Comparison of ENCODE assay signal across 16 cellular contexts in genomic region chr16:1691956-1692355, GRCh38. TPM values are rescaled to one million over a fixed set of nuclear protein-coding genes. Genes with fewer than 3 reads are reported as not detected.
DNase-seq lines count a peak whose midpoint lies in the region; ATAC-seq and TF ChIP-seq lines count a peak whose summit lies in the region.
"Had no signal": no experiment of that assay in that cellular context is flagged by ENCODE, and none has a peak within 500 bp of the region (broad histone marks: within the 10 kb centered on the region; RNA-seq: fewer than 3 reads in every experiment).

No MANE protein-coding gene starts in this region.

- DNase-seq in Ammon's horn (ENCODE audit: low spot score): peak; percentile 66
- DNase-seq in PC-3: peak; percentile 93
- DNase-seq in chondrocyte (ENCODE audit: low spot score): no peak
- peak; percentile 93 for DNase-seq in kidney tubule cell (ENCODE audit: low spot score)
- no peak for DNase-seq in NCI-H2171 (lab: John Stamatoyannopoulos, UW)
- DNase-seq in NCI-H187 treated with DMSO at 0.1 percent for 48 hours (lab: John Stamatoyannopoulos, UW): no peak
- DNase-seq in NCI-H1417 (lab: John Stamatoyannopoulos, UW): no peak
- DNase-seq: activated CD4-positive, alpha-beta T cell treated with anti-CD3 and anti-CD28 coated beads for 4 hours; activated gamma-delta T cell; CD4-positive, CD25-positive, alpha-beta regulatory T cell; lower lobe of right lung; NCI-H1417 treated with DMSO at 0.1 percent for 48 hours had no signal

- TF ChIP-seq CTCF in PC-3 (conservative IDR thresholded peaks at IDR 0.05; ENCODE audit: low read depth, low read length) (no peak; the same call in 1 of the 2 replicates), chondrocyte (IDR thresholded peaks at IDR 0.05) (no peak)

- peaks cover 75% of the 10 kb centered on the region for H3K79me2 ChIP-seq in PC-3 (ENCODE audit: low read length)

- intact Hi-C loops in PC-3 (cut with micrococcal nuclease): no loop called here

- peak overlapping the region; percentile 95 for H3K27ac ChIP-seq in PC-3 (ENCODE audit: low read length)
- H3K27ac ChIP-seq: lower lobe of right lung, neutrophil, SK-N-MC had no signal

- peak overlapping the region; percentile 75 for H3K4me2 ChIP-seq in PC-3 (ENCODE audit: low read length)

- peak overlapping the region; percentile 79 for H3K27ac Mint-ChIP-seq in chondrocyte (ENCODE audit: unreplicated experiment)
- H3K27ac Mint-ChIP-seq: stimulated activated effector memory CD8-positive, alpha-beta T cell treated with anti-CD3 and anti-CD28 coated beads, Interleukin-12 subunit alpha, Interleukin-12 subunit beta, amount 100 ng/mL, for 72 hours had no signal

- no peak overlapping the region for H3K4me3 Mint-ChIP-seq in chondrocyte (ENCODE audit: unreplicated experiment)
- H3K4me3 Mint-ChIP-seq: CD4-positive, CD25-positive, alpha-beta regulatory T cell; stimulated activated effector memory CD8-positive, alpha-beta T cell treated with anti-CD3 and anti-CD28 coated beads, Interleukin-12 subunit alpha, Interleukin-12 subunit beta, amount 100 ng/mL, for 72 hours had no signal

- H3K9ac ChIP-seq in PC-3 (ENCODE audit: low read length): peak overlapping the region; percentile 68

- no peak overlapping the region for H2AFZ ChIP-seq in PC-3 (ENCODE audit: low read length)

- peaks cover 60% of the 10 kb centered on the region for H3K36me3 ChIP-seq in PC-3 (ENCODE audit: low read depth, low read length)

- no peaks in the 10 kb centered on the region for H3K27me3 ChIP-seq in PC-3 (ENCODE audit: low read length)
- H3K27me3 ChIP-seq: neutrophil had no signal

- peaks cover 24% of the 10 kb centered on the region for H3F3A ChIP-seq in PC-3 (ENCODE audit: low read length, unreplicated experiment)

- peaks cover 63% of the 10 kb centered on the region for H3K4me1 ChIP-seq in PC-3 (ENCODE audit: insufficient read depth, low read length)
- H3K4me1 ChIP-seq: lower lobe of right lung had no signal

- no peaks in the 10 kb centered on the region for H3K9me2 ChIP-seq in PC-3 (replicated peaks; ENCODE audit: low read length)

- CTCF ChIA-PET in PC-3 (lab: Charles Lee): interaction anchor here (1.0 to 1.4 kb wide), 2 partner anchors 13 to 16 kb away, joined by 4 to 8 read pairs; no protein-coding TSS in a partner anchor

- no peaks in the 10 kb centered on the region for H4K20me1 ChIP-seq in PC-3 (ENCODE audit: low read length)

- H3K4me3 ChIP-seq in PC-3 (ENCODE audit: low read length): peak overlapping the region; percentile 48; the same call in 1 of the 2 replicates
- H3K4me3 ChIP-seq: lower lobe of right lung, SK-N-MC had no signal

- POLR2A ChIA-PET in PC-3 (lab: Charles Lee; ENCODE audit: unreplicated experiment): interaction anchor here (0.5 to 0.6 kb wide), 3 partner anchors 11 to 248 kb away, joined by 3 to 12 read pairs (median 3); partner anchors contain the start of gene CCDC154

- peaks cover 20% of the 10 kb centered on the region for H3K36me3 Mint-ChIP-seq in chondrocyte (ENCODE audit: low read depth)

- ATAC-seq in PC-3 (peak; percentile 65), HG02970 (IDR thresholded peaks at IDR 0.05; ENCODE audit: low FRiP score, unreplicated experiment) (no peak)
- ATAC-seq: lower lobe of right lung; stimulated activated effector memory CD8-positive, alpha-beta T cell treated with anti-CD3 and anti-CD28 coated beads, Interleukin-12 subunit alpha, Interleukin-12 subunit beta, amount 100 ng/mL, for 72 hours had no signal

- BruUV-seq in PC-3 (replicated peaks; lab: Mats Ljungman, UMichigan): no TSS peak

- no peaks in the 10 kb centered on the region for H3K27me3 Mint-ChIP-seq in chondrocyte (ENCODE audit: low read depth)
- H3K27me3 Mint-ChIP-seq: CD4-positive, CD25-positive, alpha-beta regulatory T cell had no signal

- no peaks in the 10 kb centered on the region for H3K9me3 Mint-ChIP-seq in chondrocyte (ENCODE audit: low read depth)
- H3K9me3 Mint-ChIP-seq: CD4-positive, CD25-positive, alpha-beta regulatory T cell; stimulated activated effector memory CD8-positive, alpha-beta T cell treated with anti-CD3 and anti-CD28 coated beads, Interleukin-12 subunit alpha, Interleukin-12 subunit beta, amount 100 ng/mL, for 72 hours had no signal

- no peaks in the 10 kb centered on the region for H3K9me3 ChIP-seq in PC-3 (ENCODE audit: low read length)
- H3K9me3 ChIP-seq: lower lobe of right lung, neutrophil had no signal

- peaks cover 46% of the 10 kb centered on the region for H3K4me1 Mint-ChIP-seq in chondrocyte (ENCODE audit: low read depth)

RNA-seq across cellular contexts. Expression of gene JPT2, which starts 13.9 kb away (rescaled TPM):
- total RNA-seq in PC-3 (2014; rRNA removed) (85.2 and 86.5 TPM in 2 replicates), chondrocyte (59.2 to 65.9 TPM (median 63.0 TPM) in 3 replicates)

RNA-seq across cellular contexts. Expression of gene MAPK8IP3, which starts 14.0 kb away (rescaled TPM):
- total RNA-seq in PC-3 (2014; rRNA removed): 41.1 and 59.7 TPM in 2 replicates
- 53.8 to 66.0 TPM (median 56.4 TPM) in 3 replicates for total RNA-seq in chondrocyte

Comparison
In these comparisons a context has a peak if more than half of its experiments do, and no peak if none do; other contexts are left out.
1. DNase-seq: peak in Ammon's horn (single experiment), PC-3 (single experiment) and kidney tubule cell (single experiment); none in chondrocyte (single experiment), NCI-H2171 (single experiment), NCI-H187 treated with DMSO at 0.1 percent for 48 hours (single experiment) and NCI-H1417 (0 of 3).